Comparison of ENCODE assay signal across 1 cellular context in genomic region chr1:221958161-221958562, GRCh38.
TF ChIP-seq lines count a peak whose summit lies in the region.
"Not testable (repeated sequence)": the region's sequence is repeated elsewhere in the genome, so short reads cannot be mapped to it uniquely, and the experiment has no call there.

No MANE protein-coding gene starts in this region.

TF ChIP-seq in K562, 482 proteins besides CTCF, POLR2A, EP300 and RAD21 (continued from another document):
- TF ChIP-seq ZNF592 (IDR thresholded peaks at IDR 0.05) (peak; percentile 53; the same call in 1 of the 2 replicates), SMARCE1 (IDR thresholded peaks at IDR 0.05) (peak; percentile 54; the same call in 1 of the 2 replicates), MEIS2 (IDR thresholded peaks at IDR 0.05; ENCODE audit: partially characterized antibody) (peak; percentile 29), MIER1 (IDR thresholded peaks at IDR 0.05; ENCODE audit: low read depth) (0 out of 2 replicates have a peak, but pooled peaks have one; percentile 36), CBX3 (IDR thresholded peaks at IDR 0.05; ENCODE audit: borderline replicate concordance in 1 of 2, low read length in 2 of 2) (peak in 1 of 2 experiments; percentile 95; a peak in 1 of 3 replicates), NCOA1 (IDR thresholded peaks at IDR 0.05; ENCODE audit: low read depth) (peak; percentile 65; the same call in 1 of the 2 replicates), HLTF (IDR thresholded peaks at IDR 0.05) (0 out of 2 replicates have a peak, but pooled peaks have one; percentile 43), HDAC1 (IDR thresholded peaks at IDR 0.05) (peak; percentile 33 to 94; a peak in 3 of 4 replicates), ZNF583 (CRISPR knock-in tag; IDR thresholded peaks at IDR 0.05) (peak; percentile 24; the same call in 1 of the 2 replicates), CBFA2T3 (IDR thresholded peaks at IDR 0.05) (peak; percentile 93), SMARCA4 (IDR thresholded peaks at IDR 0.05) (peak; percentile 66), ZNF644 (tag; IDR thresholded peaks at IDR 0.05; ENCODE audit: low read depth) (0 out of 2 replicates have a peak, but pooled peaks have one; percentile 37), PRDM10 (IDR thresholded peaks at IDR 0.05; ENCODE audit: partially characterized antibody) (peak; percentile 44), SOX6 (IDR thresholded peaks at IDR 0.05) (peak; percentile 94), DMBX1 (CRISPR knock-in tag; IDR thresholded peaks at IDR 0.05; ENCODE audit: borderline replicate concordance) (peak; percentile 66), MLLT1 (IDR thresholded peaks at IDR 0.05) (0 out of 4 replicates have a peak, but pooled peaks of 1 of the 2 experiments have one; percentile 41), IRF9 (tag; IDR thresholded peaks at IDR 0.05) (peak; percentile 27; the same call in 1 of the 2 replicates), MTA2 (IDR thresholded peaks at IDR 0.05; ENCODE audit: low read depth) (peak; percentile 55), FOXM1 (IDR thresholded peaks at IDR 0.05; ENCODE audit: low read depth) (peak; percentile 11; the same call in 1 of the 2 replicates), CC2D1A (IDR thresholded peaks at IDR 0.05) (peak; percentile 78; the same call in 1 of the 2 replicates), NR2C1 (IDR thresholded peaks at IDR 0.05) (peak; percentile 36; the same call in 1 of the 2 replicates), NR2C1 (tag; IDR thresholded peaks at IDR 0.05) (peak; percentile 61), MBD2 (IDR thresholded peaks at IDR 0.05; ENCODE audit: borderline replicate concordance, low read depth) (0 out of 2 replicates have a peak, but pooled peaks have one; percentile 25), ZBTB7A (IDR thresholded peaks at IDR 0.05; ENCODE audit: borderline replicate concordance, control insufficient read depth, low read depth, low read length) (peak; percentile 31; the same call in 1 of the 2 replicates), SMAD4 (CRISPR knock-in tag; conservative IDR thresholded peaks at IDR 0.05) (peak; percentile 80), DPF2 (IDR thresholded peaks at IDR 0.05) (peak; percentile 82), POLR2AphosphoS5 (IDR thresholded peaks at IDR 0.05; ENCODE audit: control insufficient read depth, insufficient read depth, low read depth, low read length) (peak; percentile 65; the same call in 1 of the 2 replicates), CEBPG (tag; conservative IDR thresholded peaks at IDR 0.05 in 1 of 2, IDR thresholded peaks at IDR 0.05 in 1 of 2) (peak in 1 of 2 experiments; percentile 29; a peak in 1 of 4 replicates), FOXK2 (conservative IDR thresholded peaks at IDR 0.05 in 1 of 2, IDR thresholded peaks at IDR 0.05 in 1 of 2; ENCODE audit: low read depth in 2 of 2) (peak in 1 of 2 experiments; percentile 29; a peak in 1 of 4 replicates), HMBOX1 (IDR thresholded peaks at IDR 0.05) (peak; percentile 95), CBX5 (IDR thresholded peaks at IDR 0.05; ENCODE audit: borderline replicate concordance, low read depth) (0 out of 2 replicates have a peak, but pooled peaks have one; percentile 51), CREB1 (IDR thresholded peaks at IDR 0.05) (peak; percentile 45; the same call in 1 of the 2 replicates), TEAD4 (IDR thresholded peaks at IDR 0.05; ENCODE audit: low read length) (peak; percentile 81), TAF9B (IDR thresholded peaks at IDR 0.05; ENCODE audit: partially characterized antibody) (peak; percentile 44), MNT (conservative IDR thresholded peaks at IDR 0.05) (0 out of 4 replicates have a peak, but pooled peaks of 1 of the 2 experiments have one; percentile 21), ARNT (IDR thresholded peaks at IDR 0.05) (peak; percentile 31 to 43; a peak in 2 of 4 replicates), FOSL1 (tag; conservative IDR thresholded peaks at IDR 0.05) (peak; percentile 68; the same call in 1 of the 2 replicates), ARID1B (IDR thresholded peaks at IDR 0.05) (peak; percentile 88), EHMT2 (IDR thresholded peaks at IDR 0.05) (peak; percentile 92), CHAMP1 (IDR thresholded peaks at IDR 0.05) (peak; percentile 80; the same call in 1 of the 2 replicates), CREM (IDR thresholded peaks at IDR 0.05; ENCODE audit: low read depth) (peak; percentile 55), KDM1A (IDR thresholded peaks at IDR 0.05) (peak; percentile 58 to 65; a peak in 3 of 4 replicates), TCF3 (CRISPR knock-in tag; IDR thresholded peaks at IDR 0.05) (peak; percentile 72), NCOR1 (IDR thresholded peaks at IDR 0.05) (peak; percentile 82), ZNF23 (CRISPR knock-in tag; IDR thresholded peaks at IDR 0.05) (0 out of 2 replicates have a peak, but pooled peaks have one; percentile 30), MAFG (tag; conservative IDR thresholded peaks at IDR 0.05) (0 out of 2 replicates have a peak, but pooled peaks have one; percentile 17), PHF21A (IDR thresholded peaks at IDR 0.05; ENCODE audit: borderline replicate concordance, low read depth) (0 out of 2 replicates have a peak, but pooled peaks have one; percentile 57), CBFA2T2 (conservative IDR thresholded peaks at IDR 0.05) (peak; percentile 90), ELF4 (CRISPR knock-in tag; IDR thresholded peaks at IDR 0.05) (peak; percentile 79)
- TF ChIP-seq FOXM1 (CRISPR knock-in tag; IDR thresholded peaks at IDR 0.05; ENCODE audit: low read depth); CEBPG (CRISPR knock-in tag; IDR thresholded peaks at IDR 0.05); CREB1 (CRISPR knock-in tag; IDR thresholded peaks at IDR 0.05); TEAD4 (CRISPR knock-in tag; IDR thresholded peaks at IDR 0.05; ENCODE audit: borderline replicate concordance): not testable (repeated sequence)
